Comparison of ENCODE assay signal across 1 cellular context in genomic region chr5:58582411-58583393, GRCh38.
TF ChIP-seq lines count a peak whose summit lies in the region.

RAB3C (plus strand) TSS chr5:58583075; CDS start chr5:58583209, 134 bp downstream.

TF ChIP-seq in HepG2, 621 proteins besides CTCF, POLR2A, EP300 and RAD21 (continued from another document and continues in another):
- TF ChIP-seq ZNF232 (CRISPR knock-in tag; IDR thresholded peaks at IDR 0.05; ENCODE audit: borderline replicate concordance) (0 out of 2 replicates have a peak, but pooled peaks have one; percentile 34), TMF1 (CRISPR knock-in tag; IDR thresholded peaks at IDR 0.05; ENCODE audit: low read depth) (peak; percentile 69; the same call in 1 of the 2 replicates), ZNF263 (CRISPR knock-in tag; IDR thresholded peaks at IDR 0.05) (0 out of 2 replicates have a peak, but pooled peaks have one; percentile 31), KLF13 (CRISPR knock-in tag; IDR thresholded peaks at IDR 0.05) (no peak), NONO (IDR thresholded peaks at IDR 0.05) (no peak), NONO (CRISPR knock-in tag; conservative IDR thresholded peaks at IDR 0.05) (0 out of 2 replicates have a peak, but pooled peaks have one; percentile 57), HBP1 (CRISPR knock-in tag; IDR thresholded peaks at IDR 0.05; ENCODE audit: low read depth) (peak; percentile 65; the same call in 1 of the 2 replicates), HDAC1 (CRISPR knock-in tag; IDR thresholded peaks at IDR 0.05) (peak; percentile 42; the same call in 1 of the 2 replicates), ZNF230 (CRISPR knock-in tag; IDR thresholded peaks at IDR 0.05) (0 out of 2 replicates have a peak, but pooled peaks have one; percentile 25), ZNF605 (CRISPR knock-in tag; IDR thresholded peaks at IDR 0.05) (peak; percentile 60), ZNF350 (CRISPR knock-in tag; IDR thresholded peaks at IDR 0.05; ENCODE audit: borderline replicate concordance, low read depth) (peak; percentile 60; the same call in 1 of the 2 replicates), SMYD3 (CRISPR knock-in tag; IDR thresholded peaks at IDR 0.05) (0 out of 2 replicates have a peak, but pooled peaks have one; percentile 83), ZNF687 (CRISPR knock-in tag; IDR thresholded peaks at IDR 0.05) (peak; percentile 82), MXD1 (CRISPR knock-in tag; IDR thresholded peaks at IDR 0.05) (0 out of 2 replicates have a peak, but pooled peaks have one; percentile 61), ZNF710 (CRISPR knock-in tag; IDR thresholded peaks at IDR 0.05; ENCODE audit: borderline replicate concordance) (peak; percentile 67; the same call in 1 of the 2 replicates), ZNF329 (CRISPR knock-in tag; IDR thresholded peaks at IDR 0.05; ENCODE audit: low read depth) (peak; percentile 43; the same call in 1 of the 2 replicates), IKZF5 (CRISPR knock-in tag; IDR thresholded peaks at IDR 0.05) (peak; percentile 63; the same call in 1 of the 2 replicates), ZNF451 (CRISPR knock-in tag; IDR thresholded peaks at IDR 0.05) (no peak), ZFYVE20 (CRISPR knock-in tag; IDR thresholded peaks at IDR 0.05; ENCODE audit: borderline replicate concordance, low read depth) (0 out of 2 replicates have a peak, but pooled peaks have one; percentile 34), ZNF768 (CRISPR knock-in tag; IDR thresholded peaks at IDR 0.05) (0 out of 2 replicates have a peak, but pooled peaks have one; percentile 31), BATF2 (CRISPR knock-in tag; IDR thresholded peaks at IDR 0.05) (0 out of 2 replicates have a peak, but pooled peaks have one; percentile 48), ERF (CRISPR knock-in tag; IDR thresholded peaks at IDR 0.05) (peak; percentile 70; the same call in 1 of the 2 replicates), TEF (CRISPR knock-in tag; IDR thresholded peaks at IDR 0.05) (no peak), ATF2 (CRISPR knock-in tag; IDR thresholded peaks at IDR 0.05) (peak; percentile 41; the same call in 1 of the 2 replicates), REPIN1 (CRISPR knock-in tag; IDR thresholded peaks at IDR 0.05; ENCODE audit: borderline replicate concordance, low read depth) (peak; percentile 66; the same call in 1 of the 2 replicates), GABPA (IDR thresholded peaks at IDR 0.05; ENCODE audit: low read depth, low read length) (no peak), GABPA (CRISPR knock-in tag; IDR thresholded peaks at IDR 0.05; ENCODE audit: low read depth) (peak; percentile 76; the same call in 1 of the 2 replicates), GPN1 (CRISPR knock-in tag; IDR thresholded peaks at IDR 0.05; ENCODE audit: borderline replicate concordance) (peak; percentile 18; the same call in 1 of the 2 replicates), STAT5B (CRISPR knock-in tag; IDR thresholded peaks at IDR 0.05) (no peak), RFXAP (CRISPR knock-in tag; IDR thresholded peaks at IDR 0.05; ENCODE audit: borderline replicate concordance) (no peak; the same call in 1 of the 2 replicates), ZNF224 (CRISPR knock-in tag; IDR thresholded peaks at IDR 0.05) (no peak), PRDM10 (CRISPR knock-in tag; IDR thresholded peaks at IDR 0.05; ENCODE audit: low read depth) (no peak), ZNF326 (CRISPR knock-in tag; IDR thresholded peaks at IDR 0.05; ENCODE audit: borderline replicate concordance) (no peak), TAF1 (CRISPR knock-in tag; IDR thresholded peaks at IDR 0.05) (0 out of 2 replicates have a peak, but pooled peaks have one; percentile 3), ZNF713 (CRISPR knock-in tag; IDR thresholded peaks at IDR 0.05) (no peak), ZHX1 (CRISPR knock-in tag; IDR thresholded peaks at IDR 0.05; ENCODE audit: low read depth) (no peak), ATRX (CRISPR knock-in tag; IDR thresholded peaks at IDR 0.05; ENCODE audit: borderline replicate concordance) (no peak), KLF11 (CRISPR knock-in tag; IDR thresholded peaks at IDR 0.05) (peak; percentile 55; the same call in 1 of the 2 replicates)
